ENCODE assay signal across 9 cellular contexts in genomic region chr9:110099236-110099741, GRCh38.
A peak's percentile ranks its signal among the peaks of the same experiment; 100 is the strongest.
DNase-seq lines count a peak whose midpoint lies in the region; ATAC-seq and TF ChIP-seq lines count a peak whose summit lies in the region.
"Had no signal": no experiment of that assay in that cellular context is flagged by ENCODE, and none has a peak within 500 bp of the region (broad histone marks: within the 10 kb centered on the region; RNA-seq: fewer than 3 reads in every experiment).

No MANE protein-coding gene starts in this region.

- ATAC-seq in HG02610 (IDR thresholded peaks at IDR 0.05; ENCODE audit: unreplicated experiment) (no peak), GM18505 (IDR thresholded peaks at IDR 0.05; ENCODE audit: unreplicated experiment) (no peak), HG02885 (IDR thresholded peaks at IDR 0.05; ENCODE audit: poor library complexity, unreplicated experiment) (no peak)
- ATAC-seq: stimulated activated naive CD8-positive, alpha-beta T cell treated with anti-CD3 and anti-CD28 coated beads, Interleukin-15, amount 100 ng/mL, for 72 hours had no signal

- H3K4me3 Mint-ChIP-seq in osteocyte (ENCODE audit: unreplicated experiment), result no peak overlapping the region
- H3K4me3 Mint-ChIP-seq: stimulated activated naive CD8-positive, alpha-beta T cell treated with anti-CD3 and anti-CD28 coated beads, Interleukin-15, amount 100 ng/mL, for 72 hours had no signal

- peaks cover 1% of the 10 kb centered on the region for H3K36me3 Mint-ChIP-seq in osteocyte (ENCODE audit: unreplicated experiment)

- H3K4me1 Mint-ChIP-seq in osteocyte (ENCODE audit: unreplicated experiment), result peaks cover 63% of the 10 kb centered on the region
- H3K4me1 Mint-ChIP-seq: stimulated activated naive CD8-positive, alpha-beta T cell treated with anti-CD3 and anti-CD28 coated beads, Interleukin-15, amount 100 ng/mL, for 72 hours had no signal

- no peak for TF ChIP-seq CTCF in osteocyte (IDR thresholded peaks at IDR 0.05)

- peak overlapping the region; percentile 83 for H3K27ac Mint-ChIP-seq in osteocyte (ENCODE audit: unreplicated experiment)
- H3K27ac Mint-ChIP-seq: stimulated activated naive CD8-positive, alpha-beta T cell treated with anti-CD3 and anti-CD28 coated beads, Interleukin-15, amount 100 ng/mL, for 72 hours had no signal

- DNase-seq in G401 (ENCODE audit: low spot score) (peak; percentile 47), NCI-H2171 (lab: John Stamatoyannopoulos, UW) (peak; percentile 90), dermis blood vessel endothelial cell (peak; percentile 70), osteocyte (ENCODE audit: extremely low spot score, unreplicated experiment) (no peak), T-helper 2 cell (no peak)
- DNase-seq: stimulated activated naive CD8-positive, alpha-beta T cell treated with anti-CD3 and anti-CD28 coated beads, Interleukin-15, amount 100 ng/mL, for 72 hours had no signal

- no peaks in the 10 kb centered on the region for H3K27me3 Mint-ChIP-seq in osteocyte (ENCODE audit: unreplicated experiment)
- H3K27me3 Mint-ChIP-seq: stimulated activated naive CD8-positive, alpha-beta T cell treated with anti-CD3 and anti-CD28 coated beads, Interleukin-15, amount 100 ng/mL, for 72 hours had no signal

- in situ Hi-C loops in G401 (cut with HindIII; ENCODE audit: low sequenced_read_pairs), result no loop called here

- no peak for TF ChIP-seq POLR2A in GM18505 (IDR thresholded peaks at IDR 0.05; ENCODE audit: borderline replicate concordance, extremely low read depth, insufficient read depth, insufficient read length)

- no peaks in the 10 kb centered on the region for H3K9me3 Mint-ChIP-seq in osteocyte (ENCODE audit: unreplicated experiment)
- H3K9me3 Mint-ChIP-seq: stimulated activated naive CD8-positive, alpha-beta T cell treated with anti-CD3 and anti-CD28 coated beads, Interleukin-15, amount 100 ng/mL, for 72 hours had no signal

Comparison
In these comparisons a context has a peak if more than half of its experiments do, and no peak if none do; other contexts are left out.
1. DNase-seq: peak in G401 (single experiment), NCI-H2171 (single experiment) and dermis blood vessel endothelial cell (single experiment); none in osteocyte (single experiment) and T-helper 2 cell (0 of 5).